8 cellular contexts compared by ENCODE assay signal in the genomic region with DNA sequence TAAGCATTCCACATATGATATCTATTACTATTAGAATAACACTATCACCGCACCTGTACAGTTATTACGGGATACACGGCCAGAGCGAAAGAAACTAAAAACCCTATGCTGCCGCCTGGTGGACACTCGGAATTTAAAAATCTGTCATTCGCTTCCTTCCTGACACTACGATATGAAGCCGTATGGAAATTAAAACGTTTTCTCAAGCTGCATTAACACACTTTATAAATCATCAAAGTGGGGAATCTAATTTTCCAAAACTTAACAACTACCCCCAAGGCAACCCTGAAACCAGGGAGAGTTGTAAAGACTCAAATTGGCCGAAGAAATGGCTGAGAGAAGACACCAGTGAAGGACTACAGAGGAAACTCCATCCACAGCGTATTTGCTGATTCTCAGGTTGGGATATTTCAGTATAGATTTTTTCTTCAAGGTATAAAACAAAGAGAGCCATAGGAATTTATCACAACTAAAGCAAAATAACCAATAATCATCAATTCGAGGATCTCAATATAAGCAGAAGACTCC. TPM values are rescaled to one million over a fixed set of nuclear protein-coding genes. Genes with fewer than 3 reads are reported as not detected.
DNase-seq lines count a peak whose midpoint lies in the region; TF ChIP-seq lines count a peak whose summit lies in the region.

No MANE protein-coding gene starts in this region.

- no peak for TF ChIP-seq POLR2A in suprapubic skin (IDR thresholded peaks at IDR 0.05)

- H3K9ac ChIP-seq in BLaER1, result no peak overlapping the region
- H3K9ac ChIP-seq in OCI-LY3 (ENCODE audit: low read length), result peak overlapping the region; percentile 39
- H3K9ac ChIP-seq in fibroblast of lung (ENCODE audit: insufficient read depth, low read length), result no peak overlapping the region
- H3K9ac ChIP-seq in neural cell (ENCODE audit: low read length), result no peak overlapping the region

- H3K9me3 ChIP-seq in BLaER1 (no peaks in the 10 kb centered on the region), OCI-LY3 (ENCODE audit: insufficient read depth, low read length) (no peaks in the 10 kb centered on the region), fibroblast of lung (ENCODE audit: control insufficient read depth, insufficient read depth, low read depth, low read length) (no peaks in the 10 kb centered on the region), neural cell (ENCODE audit: low read length) (no peaks in the 10 kb centered on the region), suprapubic skin (no peaks in the 10 kb centered on the region)

- no peaks in the 10 kb centered on the region for H3K79me2 ChIP-seq in OCI-LY3 (ENCODE audit: low read length)
- no peaks in the 10 kb centered on the region for H3K79me2 ChIP-seq in fibroblast of lung (ENCODE audit: control insufficient read depth, insufficient read depth, low read length)
- no peaks in the 10 kb centered on the region for H3K79me2 ChIP-seq in neural cell (replicated peaks; ENCODE audit: insufficient read depth, low read length)

- 18% methylated on average over 13 of the region's 13 CpGs for WGBS in suprapubic skin

- H3K4me2 ChIP-seq in BLaER1 (peak overlapping the region; percentile 47; the same call in 1 of the 2 replicates), OCI-LY3 (ENCODE audit: low read length) (peak overlapping the region; percentile 83), fibroblast of lung (ENCODE audit: extremely low read depth, insufficient read depth, low read length) (peak overlapping the region; percentile 73), neural cell (ENCODE audit: low read length) (no peak overlapping the region)

- H4K20me1 ChIP-seq in BLaER1, result no peaks in the 10 kb centered on the region
- H4K20me1 ChIP-seq in OCI-LY3 (ENCODE audit: insufficient read depth, low read length), result no peaks in the 10 kb centered on the region
- H4K20me1 ChIP-seq in fibroblast of lung (ENCODE audit: control insufficient read depth, extremely low read depth, insufficient read depth, low read length), result no peaks in the 10 kb centered on the region
- H4K20me1 ChIP-seq in neural cell (ENCODE audit: insufficient read depth), result no peaks in the 10 kb centered on the region

- H3K27me3 ChIP-seq in BLaER1 (no peaks in the 10 kb centered on the region), OCI-LY3 (ENCODE audit: low read depth, low read length) (peaks cover 11% of the 10 kb centered on the region; the same call in 1 of the 2 replicates), fibroblast of lung (ENCODE audit: control insufficient read depth, insufficient read depth, low read length) (no peaks in the 10 kb centered on the region), neural cell (ENCODE audit: insufficient read depth, low read depth, low read length) (no peaks in the 10 kb centered on the region), suprapubic skin (no peaks in the 10 kb centered on the region)

- no peak overlapping the region for H3K27ac ChIP-seq in BLaER1
- no peak overlapping the region for H3K27ac ChIP-seq in OCI-LY3 (ENCODE audit: low read length)
- no peak overlapping the region for H3K27ac ChIP-seq in fibroblast of lung (ENCODE audit: insufficient read depth, low read length)
- no peak overlapping the region for H3K27ac ChIP-seq in neural cell (ENCODE audit: low read length)
- H3K27ac ChIP-seq in suprapubic skin, result no peak overlapping the region

- no peak overlapping the region for H3K4me3 ChIP-seq in BLaER1
- peak overlapping the region; percentile 71 for H3K4me3 ChIP-seq in OCI-LY3 (ENCODE audit: low read length)
- peak overlapping the region in 1 of 4 experiments; percentile 1 for H3K4me3 ChIP-seq in fibroblast of lung (replicated peaks in 1 of 4; ENCODE audit: control extremely low read depth in 1 of 4, insufficient read depth in 1 of 4, low read depth in 3 of 4, low read length in 4 of 4)
- no peak overlapping the region for H3K4me3 ChIP-seq in neural cell (ENCODE audit: low read length)
- H3K4me3 ChIP-seq in suprapubic skin, result peak overlapping the region; percentile 6

- H3K36me3 ChIP-seq in BLaER1, result no peaks in the 10 kb centered on the region
- H3K36me3 ChIP-seq in OCI-LY3 (replicated peaks; ENCODE audit: low read depth, low read length), result no peaks in the 10 kb centered on the region
- no peaks in the 10 kb centered on the region for H3K36me3 ChIP-seq in fibroblast of lung (ENCODE audit: control insufficient read depth, insufficient read depth, low read length)
- no peaks in the 10 kb centered on the region for H3K36me3 ChIP-seq in neural cell (ENCODE audit: insufficient read depth, low read length)
- H3K36me3 ChIP-seq in suprapubic skin, result no peaks in the 10 kb centered on the region

- DNase-seq in GM19238 (ENCODE audit: insufficient read length, low spot score) (peak; percentile 13), HPDE6-E6E7 (ENCODE audit: extremely low spot score) (peak; percentile 20), activated T-cell treated with anti-CD3 and anti-CD28 coated beads for 48 hours (ENCODE audit: low read depth) (peak; percentile 54), fibroblast of lung (ENCODE audit: low read depth in 2 of 2) (peak; percentile 12 to 42), suprapubic skin (ENCODE audit: low spot score in 2 of 2) (no peak)

- H2AFZ ChIP-seq in OCI-LY3 (ENCODE audit: low read depth, low read length) (peak overlapping the region; percentile 85), fibroblast of lung (ENCODE audit: low read length) (peak overlapping the region; percentile 84), neural cell (ENCODE audit: low read depth, low read length) (no peak overlapping the region)

- peak; percentile 83 for TF ChIP-seq CTCF in OCI-LY3 (IDR thresholded peaks at IDR 0.05; ENCODE audit: low read depth, low read length)
- peak; percentile 74 to 90 for TF ChIP-seq CTCF in fibroblast of lung (conservative IDR thresholded peaks at IDR 0.05 in 1 of 2, IDR thresholded peaks at IDR 0.05 in 1 of 2; ENCODE audit: low read depth in 1 of 2, low read length in 2 of 2)
- peak; percentile 81 for TF ChIP-seq CTCF in neural cell (IDR thresholded peaks at IDR 0.05; ENCODE audit: poor library complexity, severe bottlenecking)
- TF ChIP-seq CTCF in suprapubic skin (IDR thresholded peaks at IDR 0.05), result peak; percentile 36 to 54

- H3K9me2 ChIP-seq in neural cell (ENCODE audit: insufficient read depth, low read length), result no peaks in the 10 kb centered on the region

- peak; percentile 73 for TF ChIP-seq RAD21 in neural cell (conservative IDR thresholded peaks at IDR 0.05)

- H3K4me1 ChIP-seq in BLaER1 (no peaks in the 10 kb centered on the region), OCI-LY3 (ENCODE audit: low read length) (peaks cover 6% of the 10 kb centered on the region), fibroblast of lung (ENCODE audit: control insufficient read depth, extremely low read depth, insufficient read depth, low read length) (no peaks in the 10 kb centered on the region), suprapubic skin (peaks cover 4% of the 10 kb centered on the region)

- TF ChIP-seq EP300 in neural cell (conservative IDR thresholded peaks at IDR 0.05; ENCODE audit: poor library complexity, severe bottlenecking) (no peak), suprapubic skin (IDR thresholded peaks at IDR 0.05) (no peak)

- H3F3A ChIP-seq in neural cell (ENCODE audit: insufficient read depth, low read length, poor library complexity, severe bottlenecking), result no peaks in the 10 kb centered on the region

TF ChIP-seq in neural cell, 6 proteins besides CTCF, POLR2A, EP300 and RAD21:
- TF ChIP-seq MXI1 (conservative IDR thresholded peaks at IDR 0.05; ENCODE audit: poor library complexity, severe bottlenecking) (no peak), POLR2AphosphoS5 (IDR thresholded peaks at IDR 0.05) (no peak), SMC3 (conservative IDR thresholded peaks at IDR 0.05; ENCODE audit: poor library complexity) (peak; percentile 84), EZH2 (IDR thresholded peaks at IDR 0.05; ENCODE audit: borderline replicate concordance, insufficient read depth, low read length, poor library complexity, severe bottlenecking) (no peak), TAF1 (IDR thresholded peaks at IDR 0.05; ENCODE audit: low read depth) (no peak)
- TF ChIP-seq, protein P1, sequence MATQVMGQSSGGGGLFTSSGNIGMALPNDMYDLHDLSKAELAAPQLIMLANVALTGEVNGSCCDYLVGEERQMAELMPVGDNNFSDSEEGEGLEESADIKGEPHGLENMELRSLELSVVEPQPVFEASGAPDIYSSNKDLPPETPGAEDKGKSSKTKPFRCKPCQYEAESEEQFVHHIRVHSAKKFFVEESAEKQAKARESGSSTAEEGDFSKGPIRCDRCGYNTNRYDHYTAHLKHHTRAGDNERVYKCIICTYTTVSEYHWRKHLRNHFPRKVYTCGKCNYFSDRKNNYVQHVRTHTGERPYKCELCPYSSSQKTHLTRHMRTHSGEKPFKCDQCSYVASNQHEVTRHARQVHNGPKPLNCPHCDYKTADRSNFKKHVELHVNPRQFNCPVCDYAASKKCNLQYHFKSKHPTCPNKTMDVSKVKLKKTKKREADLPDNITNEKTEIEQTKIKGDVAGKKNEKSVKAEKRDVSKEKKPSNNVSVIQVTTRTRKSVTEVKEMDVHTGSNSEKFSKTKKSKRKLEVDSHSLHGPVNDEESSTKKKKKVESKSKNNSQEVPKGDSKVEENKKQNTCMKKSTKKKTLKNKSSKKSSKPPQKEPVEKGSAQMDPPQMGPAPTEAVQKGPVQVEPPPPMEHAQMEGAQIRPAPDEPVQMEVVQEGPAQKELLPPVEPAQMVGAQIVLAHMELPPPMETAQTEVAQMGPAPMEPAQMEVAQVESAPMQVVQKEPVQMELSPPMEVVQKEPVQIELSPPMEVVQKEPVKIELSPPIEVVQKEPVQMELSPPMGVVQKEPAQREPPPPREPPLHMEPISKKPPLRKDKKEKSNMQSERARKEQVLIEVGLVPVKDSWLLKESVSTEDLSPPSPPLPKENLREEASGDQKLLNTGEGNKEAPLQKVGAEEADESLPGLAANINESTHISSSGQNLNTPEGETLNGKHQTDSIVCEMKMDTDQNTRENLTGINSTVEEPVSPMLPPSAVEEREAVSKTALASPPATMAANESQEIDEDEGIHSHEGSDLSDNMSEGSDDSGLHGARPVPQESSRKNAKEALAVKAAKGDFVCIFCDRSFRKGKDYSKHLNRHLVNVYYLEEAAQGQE (IDR thresholded peaks at IDR 0.05; ENCODE audit: borderline replicate concordance), result no peak

RNA-seq across cellular contexts. Expression of a gene that starts 1.4 kb away (rescaled TPM):
- total RNA-seq in fibroblast of lung (under 0.01 TPM in 2 replicates), suprapubic skin (not detected)
- polyA plus RNA-seq in fibroblast of lung (not detected in 2 replicates), neural cell (0.07 TPM in 1 of 2 replicates, not detected in the other)
- 0.05 TPM in 1 of 2 replicates, not detected in the other for polyA plus RNA-seq in fibroblast of lung (2012)
- polyA minus RNA-seq in fibroblast of lung (ENCODE audit: low replicate concordance) (not detected in 2 replicates), neural cell (not detected in 2 replicates)

RNA-seq across cellular contexts. Expression of a gene that starts 36.7 kb away (rescaled TPM):
- total RNA-seq in fibroblast of lung (under 0.01 and 0.33 TPM in 2 replicates), suprapubic skin (10 to 100 TPM; 17.5 to 36.8 (median 34.5) TPM)
- polyA plus RNA-seq in fibroblast of lung (0.08 and 0.27 TPM in 2 replicates), neural cell (not detected in 2 replicates)
- polyA plus RNA-seq in fibroblast of lung (2012), result 0.05 and 0.24 TPM in 2 replicates
- polyA minus RNA-seq in fibroblast of lung (ENCODE audit: low replicate concordance) (not detected in 2 replicates), neural cell (under 0.01 TPM in 1 of 2 replicates, not detected in the other)

Comparison
In these comparisons a context has a peak if more than half of its experiments do, and no peak if none do; other contexts are left out.
1. H3K4me3 ChIP-seq: peak in OCI-LY3 (single experiment) and suprapubic skin (single experiment); none in BLaER1 (single experiment) and neural cell (single experiment).
2. DNase-seq: peak in GM19238 (single experiment), HPDE6-E6E7 (single experiment), activated T-cell treated with anti-CD3 and anti-CD28 coated beads for 48 hours (single experiment) and fibroblast of lung (2 of 2); none in suprapubic skin (0 of 2).
3. RNA of a gene that starts 36.7 kb away (total RNA-seq): 17.5 to 36.8 TPM in suprapubic skin; under 0.01 to 0.33 TPM in fibroblast of lung; every median in the first group is over 10 times any median in the second.
4. Peak in every context shown above with its lines, with median percentiles within 50 percentile points of each other: CTCF ChIP-seq.